Comparison of ENCODE assay signal across 1 cellular context in the genomic region with DNA sequence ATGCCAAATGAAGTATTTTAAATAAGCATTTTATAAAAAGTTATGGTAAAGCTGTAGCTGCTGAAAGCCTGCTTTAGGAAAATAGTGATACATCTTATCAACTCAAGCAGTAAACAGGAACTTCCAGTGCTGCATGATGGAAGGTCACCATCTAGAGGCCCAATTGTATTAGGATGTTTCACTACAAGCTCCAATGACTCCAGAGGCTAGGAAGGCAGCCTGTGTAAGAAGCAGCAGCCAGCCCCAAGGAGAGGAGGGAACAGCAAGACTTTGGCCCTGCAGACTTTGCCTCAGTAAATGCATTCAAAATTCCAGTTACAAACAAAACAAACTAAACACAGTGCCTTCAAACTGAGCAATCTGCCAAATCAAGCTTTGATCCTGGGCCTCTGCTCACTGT.
TF ChIP-seq lines count a peak whose summit lies in the region.

No MANE protein-coding gene starts in this region.

TF ChIP-seq in GM23338, 12 proteins besides CTCF, POLR2A, EP300 and RAD21 (continued from another document):
- TF ChIP-seq ZNF462 (CRISPR knock-in tag; IDR thresholded peaks at IDR 0.05) (no peak), JUNB (IDR thresholded peaks at IDR 0.05; ENCODE audit: unreplicated experiment) (no peak), NANOG (IDR thresholded peaks at IDR 0.05; ENCODE audit: borderline replicate concordance) (no peak), EZH2 (IDR thresholded peaks at IDR 0.05; ENCODE audit: low read depth, unreplicated experiment) (no peak), STAT1 (IDR thresholded peaks at IDR 0.05; ENCODE audit: unreplicated experiment) (no peak), EZH2phosphoT487 (IDR thresholded peaks at IDR 0.05; ENCODE audit: unreplicated experiment) (no peak), ZNF114 (CRISPR knock-in tag; IDR thresholded peaks at IDR 0.05) (no peak), POLR2AphosphoS5 (IDR thresholded peaks at IDR 0.05; ENCODE audit: low read depth) (no peak), REST (IDR thresholded peaks at IDR 0.05; ENCODE audit: unreplicated experiment) (no peak), ZNF331 (CRISPR knock-in tag; IDR thresholded peaks at IDR 0.05; ENCODE audit: low read depth) (no peak)
- TF ChIP-seq, protein P1, sequence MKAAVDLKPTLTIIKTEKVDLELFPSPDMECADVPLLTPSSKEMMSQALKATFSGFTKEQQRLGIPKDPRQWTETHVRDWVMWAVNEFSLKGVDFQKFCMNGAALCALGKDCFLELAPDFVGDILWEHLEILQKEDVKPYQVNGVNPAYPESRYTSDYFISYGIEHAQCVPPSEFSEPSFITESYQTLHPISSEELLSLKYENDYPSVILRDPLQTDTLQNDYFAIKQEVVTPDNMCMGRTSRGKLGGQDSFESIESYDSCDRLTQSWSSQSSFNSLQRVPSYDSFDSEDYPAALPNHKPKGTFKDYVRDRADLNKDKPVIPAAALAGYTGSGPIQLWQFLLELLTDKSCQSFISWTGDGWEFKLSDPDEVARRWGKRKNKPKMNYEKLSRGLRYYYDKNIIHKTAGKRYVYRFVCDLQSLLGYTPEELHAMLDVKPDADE (IDR thresholded peaks at IDR 0.05), result no peak
